Comparison of ENCODE assay signal across 1 cellular context in the genomic region with DNA sequence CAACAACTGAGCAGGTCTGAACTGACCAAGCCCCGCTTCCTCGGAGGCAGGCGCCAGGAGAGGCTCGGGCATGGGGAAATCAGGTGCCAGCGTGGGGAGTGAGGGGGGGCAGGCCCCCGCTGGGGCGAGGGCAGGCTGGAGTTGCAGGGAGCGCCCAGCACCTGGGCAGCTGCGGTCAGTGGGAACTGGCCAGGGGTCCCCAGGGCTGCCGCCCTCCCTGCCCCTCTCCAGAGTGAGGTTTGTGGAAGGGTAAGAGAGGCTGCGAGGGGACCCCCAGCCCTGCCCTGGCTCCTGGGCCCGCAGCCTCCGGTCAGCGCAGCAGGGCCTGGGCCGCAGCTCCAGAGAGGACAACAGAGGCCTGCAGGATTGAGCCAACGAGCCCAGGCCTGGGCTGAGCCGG.
TF ChIP-seq lines count a peak whose summit lies in the region.

No MANE protein-coding gene starts in this region.

TF ChIP-seq in K562, 482 proteins besides CTCF, POLR2A, EP300 and RAD21:
- TF ChIP-seq POLR2AphosphoS2 (IDR thresholded peaks at IDR 0.05; ENCODE audit: low read length), result no peak
- TF ChIP-seq MTA1 (IDR thresholded peaks at IDR 0.05; ENCODE audit: borderline replicate concordance), result no peak
- TF ChIP-seq, protein P1, sequence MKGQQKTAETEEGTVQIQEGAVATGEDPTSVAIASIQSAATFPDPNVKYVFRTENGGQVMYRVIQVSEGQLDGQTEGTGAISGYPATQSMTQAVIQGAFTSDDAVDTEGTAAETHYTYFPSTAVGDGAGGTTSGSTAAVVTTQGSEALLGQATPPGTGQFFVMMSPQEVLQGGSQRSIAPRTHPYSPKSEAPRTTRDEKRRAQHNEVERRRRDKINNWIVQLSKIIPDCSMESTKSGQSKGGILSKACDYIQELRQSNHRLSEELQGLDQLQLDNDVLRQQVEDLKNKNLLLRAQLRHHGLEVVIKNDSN (CRISPR knock-in tag; IDR thresholded peaks at IDR 0.05), result no peak
- no peak for TF ChIP-seq ZNF507 (tag; conservative IDR thresholded peaks at IDR 0.05)
- TF ChIP-seq SMAD2 (IDR thresholded peaks at IDR 0.05; ENCODE audit: low read depth, low read length), result no peak
- TF ChIP-seq LCOR (CRISPR knock-in tag; IDR thresholded peaks at IDR 0.05), result no peak
- TF ChIP-seq, protein P2, sequence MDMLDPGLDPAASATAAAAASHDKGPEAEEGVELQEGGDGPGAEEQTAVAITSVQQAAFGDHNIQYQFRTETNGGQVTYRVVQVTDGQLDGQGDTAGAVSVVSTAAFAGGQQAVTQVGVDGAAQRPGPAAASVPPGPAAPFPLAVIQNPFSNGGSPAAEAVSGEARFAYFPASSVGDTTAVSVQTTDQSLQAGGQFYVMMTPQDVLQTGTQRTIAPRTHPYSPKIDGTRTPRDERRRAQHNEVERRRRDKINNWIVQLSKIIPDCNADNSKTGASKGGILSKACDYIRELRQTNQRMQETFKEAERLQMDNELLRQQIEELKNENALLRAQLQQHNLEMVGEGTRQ (CRISPR knock-in tag; IDR thresholded peaks at IDR 0.05), result no peak
- TF ChIP-seq ZNF324 (CRISPR knock-in tag; IDR thresholded peaks at IDR 0.05), result no peak
- TF ChIP-seq ZNF239 (CRISPR knock-in tag; IDR thresholded peaks at IDR 0.05), result no peak
- no peak for TF ChIP-seq CHD1 (IDR thresholded peaks at IDR 0.05; ENCODE audit: low read length)
- TF ChIP-seq, protein P3, sequence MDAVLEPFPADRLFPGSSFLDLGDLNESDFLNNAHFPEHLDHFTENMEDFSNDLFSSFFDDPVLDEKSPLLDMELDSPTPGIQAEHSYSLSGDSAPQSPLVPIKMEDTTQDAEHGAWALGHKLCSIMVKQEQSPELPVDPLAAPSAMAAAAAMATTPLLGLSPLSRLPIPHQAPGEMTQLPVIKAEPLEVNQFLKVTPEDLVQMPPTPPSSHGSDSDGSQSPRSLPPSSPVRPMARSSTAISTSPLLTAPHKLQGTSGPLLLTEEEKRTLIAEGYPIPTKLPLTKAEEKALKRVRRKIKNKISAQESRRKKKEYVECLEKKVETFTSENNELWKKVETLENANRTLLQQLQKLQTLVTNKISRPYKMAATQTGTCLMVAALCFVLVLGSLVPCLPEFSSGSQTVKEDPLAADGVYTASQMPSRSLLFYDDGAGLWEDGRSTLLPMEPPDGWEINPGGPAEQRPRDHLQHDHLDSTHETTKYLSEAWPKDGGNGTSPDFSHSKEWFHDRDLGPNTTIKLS (IDR thresholded peaks at IDR 0.05; ENCODE audit: borderline replicate concordance, low read depth), result no peak
- TF ChIP-seq SNIP1 (IDR thresholded peaks at IDR 0.05; ENCODE audit: low read depth), result no peak
- TF ChIP-seq MCM2 (IDR thresholded peaks at IDR 0.05; ENCODE audit: low read depth), result no peak
- no peak for TF ChIP-seq NFYB (IDR thresholded peaks at IDR 0.05; ENCODE audit: extremely low read depth, insufficient read length)
- TF ChIP-seq PTTG1 (tag; IDR thresholded peaks at IDR 0.05; ENCODE audit: low read depth), result no peak
- TF ChIP-seq ZNF551 (CRISPR knock-in tag; IDR thresholded peaks at IDR 0.05), result no peak
- TF ChIP-seq GABPB1 (CRISPR knock-in tag; IDR thresholded peaks at IDR 0.05), result no peak
- no peak for TF ChIP-seq ZZZ3 (IDR thresholded peaks at IDR 0.05)
- no peak for TF ChIP-seq ADNP (tag; IDR thresholded peaks at IDR 0.05)
